Comparison of ENCODE assay signal across 1 cellular context in genomic region chr16:29848420-29849297, GRCh38.
TF ChIP-seq lines count a peak whose summit lies in the region.

No MANE protein-coding gene starts in this region.

TF ChIP-seq in HepG2, 621 proteins besides CTCF, POLR2A, EP300 and RAD21 (continued from another document and continues in another):
- TF ChIP-seq ZNF383 (CRISPR knock-in tag; IDR thresholded peaks at IDR 0.05; ENCODE audit: borderline replicate concordance), result no peak
- no peak for TF ChIP-seq BRF2 (CRISPR knock-in tag; IDR thresholded peaks at IDR 0.05)
- TF ChIP-seq RXRA (CRISPR knock-in tag; IDR thresholded peaks at IDR 0.05), result peak; percentile 41; the same call in 1 of the 2 replicates
- TF ChIP-seq POGK (CRISPR knock-in tag; conservative IDR thresholded peaks at IDR 0.05), result peak; percentile 77; the same call in 1 of the 2 replicates
- peak; percentile 21; the same call in 1 of the 2 replicates for TF ChIP-seq HNF1B (CRISPR knock-in tag; IDR thresholded peaks at IDR 0.05)
- TF ChIP-seq CBX5 (CRISPR knock-in tag; IDR thresholded peaks at IDR 0.05; ENCODE audit: borderline replicate concordance), result peak; percentile 86; the same call in 1 of the 2 replicates
- no peak for TF ChIP-seq ZNF562 (CRISPR knock-in tag; IDR thresholded peaks at IDR 0.05; ENCODE audit: borderline replicate concordance)
- TF ChIP-seq ZBTB1 (CRISPR knock-in tag; IDR thresholded peaks at IDR 0.05; ENCODE audit: borderline replicate concordance), result no peak
- TF ChIP-seq ZNF251 (CRISPR knock-in tag; IDR thresholded peaks at IDR 0.05), result no peak
- TF ChIP-seq ZNF275 (CRISPR knock-in tag; IDR thresholded peaks at IDR 0.05; ENCODE audit: borderline replicate concordance), result no peak
- TF ChIP-seq NCOA2 (CRISPR knock-in tag; IDR thresholded peaks at IDR 0.05), result no peak
- no peak for TF ChIP-seq ZNF260 (CRISPR knock-in tag; IDR thresholded peaks at IDR 0.05; ENCODE audit: borderline replicate concordance, low read depth)
- TF ChIP-seq FOXC1 (CRISPR knock-in tag; IDR thresholded peaks at IDR 0.05; ENCODE audit: borderline replicate concordance), result no peak
- no peak for TF ChIP-seq MAFF (IDR thresholded peaks at IDR 0.05; ENCODE audit: low read depth, low read length)
- TF ChIP-seq ZNF335 (CRISPR knock-in tag; IDR thresholded peaks at IDR 0.05), result no peak
- no peak for TF ChIP-seq POLR2AphosphoS5 (IDR thresholded peaks at IDR 0.05; ENCODE audit: low read depth, low read length)
- TF ChIP-seq AKAP8 (CRISPR knock-in tag; IDR thresholded peaks at IDR 0.05), result 0 out of 2 replicates have a peak, but pooled peaks have one; percentile 31
- TF ChIP-seq REPIN1 (CRISPR knock-in tag; IDR thresholded peaks at IDR 0.05; ENCODE audit: borderline replicate concordance, low read depth), result peak; percentile 75
- TF ChIP-seq FOSL1 (CRISPR knock-in tag; IDR thresholded peaks at IDR 0.05; ENCODE audit: borderline replicate concordance), result no peak
- TF ChIP-seq ATF5 (CRISPR knock-in tag; IDR thresholded peaks at IDR 0.05; ENCODE audit: low read depth), result no peak
- TF ChIP-seq ZNF737 (CRISPR knock-in tag; IDR thresholded peaks at IDR 0.05; ENCODE audit: borderline replicate concordance), result no peak
- no peak for TF ChIP-seq MLX (CRISPR knock-in tag; IDR thresholded peaks at IDR 0.05)
- no peak for TF ChIP-seq NFE2 (CRISPR knock-in tag; IDR thresholded peaks at IDR 0.05)
- TF ChIP-seq SETDB1 (CRISPR knock-in tag; IDR thresholded peaks at IDR 0.05; ENCODE audit: borderline replicate concordance), result no peak
- TF ChIP-seq ZNF710 (CRISPR knock-in tag; IDR thresholded peaks at IDR 0.05; ENCODE audit: borderline replicate concordance), result no peak
- peak; percentile 56; the same call in 1 of the 2 replicates for TF ChIP-seq GATAD2A (CRISPR knock-in tag; IDR thresholded peaks at IDR 0.05)
- TF ChIP-seq ZFAT (CRISPR knock-in tag; conservative IDR thresholded peaks at IDR 0.05), result no peak
- peak; percentile 73; the same call in 1 of the 2 replicates for TF ChIP-seq ZNF362 (CRISPR knock-in tag; IDR thresholded peaks at IDR 0.05; ENCODE audit: borderline replicate concordance)
- peak; percentile 74 for TF ChIP-seq ATF2 (CRISPR knock-in tag; IDR thresholded peaks at IDR 0.05)
- no peak for TF ChIP-seq ZC3H4 (CRISPR knock-in tag; IDR thresholded peaks at IDR 0.05; ENCODE audit: borderline replicate concordance)
- TF ChIP-seq ZNF350 (CRISPR knock-in tag; IDR thresholded peaks at IDR 0.05; ENCODE audit: borderline replicate concordance, low read depth), result peak; percentile 65; the same call in 1 of the 2 replicates
- 0 out of 2 replicates have a peak, but pooled peaks have one; percentile 21 for TF ChIP-seq KDM4B (CRISPR knock-in tag; IDR thresholded peaks at IDR 0.05)
- TF ChIP-seq ZNF775 (CRISPR knock-in tag; IDR thresholded peaks at IDR 0.05; ENCODE audit: borderline replicate concordance), result no peak
- TF ChIP-seq ZBTB21 (CRISPR knock-in tag; IDR thresholded peaks at IDR 0.05), result no peak
- TF ChIP-seq FOXP1 (IDR thresholded peaks at IDR 0.05), result no peak
- TF ChIP-seq FOXP1 (CRISPR knock-in tag; IDR thresholded peaks at IDR 0.05), result no peak
- TF ChIP-seq RCOR2 (CRISPR knock-in tag; IDR thresholded peaks at IDR 0.05), result no peak
- TF ChIP-seq PATZ1 (CRISPR knock-in tag; IDR thresholded peaks at IDR 0.05), result peak; percentile 90
- no peak for TF ChIP-seq ZNF749 (CRISPR knock-in tag; IDR thresholded peaks at IDR 0.05; ENCODE audit: borderline replicate concordance)
- TF ChIP-seq ZNF180 (CRISPR knock-in tag; IDR thresholded peaks at IDR 0.05; ENCODE audit: borderline replicate concordance, low read depth), result no peak
- TF ChIP-seq ZNF142 (CRISPR knock-in tag; IDR thresholded peaks at IDR 0.05), result no peak
